In the genomic region with DNA sequence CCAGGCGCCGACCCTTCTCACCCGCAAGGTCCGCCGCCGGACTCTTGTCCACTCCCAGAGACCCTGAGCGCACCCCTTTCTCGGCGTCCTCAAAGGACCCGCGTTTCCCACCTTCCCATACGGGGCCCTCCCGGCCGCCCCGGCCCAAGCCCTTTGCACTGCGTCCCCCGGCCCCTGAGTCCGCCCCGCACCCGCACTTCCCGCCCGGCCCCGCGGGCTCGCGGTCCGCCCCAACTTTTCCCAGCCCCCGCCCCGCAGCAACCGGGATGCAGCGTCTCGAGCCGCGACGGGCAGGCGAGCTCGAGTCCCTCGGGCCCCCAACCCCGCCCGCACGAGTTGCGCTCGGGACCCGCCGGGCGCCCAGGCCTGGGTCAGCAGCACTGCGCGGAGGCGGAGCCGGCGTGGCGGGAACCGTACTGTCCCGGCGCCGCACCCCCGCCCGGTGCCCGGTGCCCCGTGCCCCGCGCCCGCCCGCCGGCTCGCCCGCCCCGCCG, we compare ENCODE assay signal across 8 cellular contexts. TPM values are rescaled to one million over a fixed set of nuclear protein-coding genes. Genes with fewer than 3 reads are reported as not detected.
DNase-seq lines count a peak whose midpoint lies in the region; ATAC-seq and TF ChIP-seq lines count a peak whose summit lies in the region.

No MANE protein-coding gene starts in this region.

- H3K9me3 Mint-ChIP-seq in osteocyte (ENCODE audit: unreplicated experiment) = no peaks in the 10 kb centered on the region

- peak overlapping the region; percentile 85 for H3K27ac Mint-ChIP-seq in osteocyte (ENCODE audit: unreplicated experiment)

- H3K4me1 Mint-ChIP-seq in osteocyte (ENCODE audit: unreplicated experiment) = peaks cover 18% of the 10 kb centered on the region

- no peak for TF ChIP-seq CTCF in fibroblast of the aortic adventitia (IDR thresholded peaks at IDR 0.05; ENCODE audit: insufficient read depth, low read length)
- no peak for TF ChIP-seq CTCF in osteocyte (IDR thresholded peaks at IDR 0.05)

- H3K27me3 Mint-ChIP-seq in osteocyte (ENCODE audit: unreplicated experiment) = peaks cover 22% of the 10 kb centered on the region

- peak; percentile 38 for ATAC-seq in HG02938 (IDR thresholded peaks at IDR 0.05; ENCODE audit: unreplicated experiment)
- ATAC-seq in SK-N-SH treated with all-trans-retinoic acid at 6 μM for 48 hours = peak; percentile 50

- peak overlapping the region; percentile 70 for H3K4me3 ChIP-seq in fibroblast of the aortic adventitia (ENCODE audit: low read depth, low read length)

- no peaks in the 10 kb centered on the region for H3K36me3 Mint-ChIP-seq in osteocyte (ENCODE audit: unreplicated experiment)

- DNase-seq in activated gamma-delta T cell treated with Interleukin-2 at 50 U/mL for 16 hours = peak; percentile 4
- DNase-seq in activated gamma-delta T cell (lab: John Stamatoyannopoulos, UW) = no peak
- DNase-seq in fibroblast of the aortic adventitia (ENCODE audit: low read depth) = no peak
- DNase-seq in osteocyte (ENCODE audit: extremely low spot score, unreplicated experiment) = no peak
- DNase-seq in putamen (ENCODE audit: low spot score) = no peak
- no peak for DNase-seq in cortex of kidney (lab: John Stamatoyannopoulos, UW)

- peak overlapping the region; percentile 84 for H3K4me3 Mint-ChIP-seq in osteocyte (ENCODE audit: unreplicated experiment)

TF ChIP-seq in SK-N-SH treated with all-trans-retinoic acid at 6 μM for 48 hours, 23 proteins besides CTCF, POLR2A, EP300 and RAD21:
- TF ChIP-seq ZNF8 (CRISPR knock-in tag; IDR thresholded peaks at IDR 0.05) (no peak), ZNF70 (CRISPR knock-in tag; IDR thresholded peaks at IDR 0.05) (no peak), TOX (CRISPR knock-in tag; IDR thresholded peaks at IDR 0.05; ENCODE audit: borderline replicate concordance) (no peak)
TF ChIP-seq in SK-N-SH treated with all-trans-retinoic acid at 6 μM for 48 hours: peak in this region for 0.

RNA-seq across cellular contexts. Expression of a gene that starts 0.4 kb away (rescaled TPM):
- 6.7 and 7.3 TPM in 2 replicates for total RNA-seq in fibroblast of the aortic adventitia (ENCODE audit: low replicate concordance)
- total RNA-seq in osteocyte = 14.6 and 14.7 TPM in 2 replicates
